In genomic region chr4:78629991-78630541, GRCh38 we compare ENCODE assay signal across 1 cellular context.
TF ChIP-seq lines count a peak whose summit lies in the region.

No MANE protein-coding gene starts in this region.

TF ChIP-seq in K562, 482 proteins besides CTCF, POLR2A, EP300 and RAD21 (continued from another document and continues in another):
- TF ChIP-seq RREB1 (CRISPR knock-in tag; IDR thresholded peaks at IDR 0.05) (0 out of 2 replicates have a peak, but pooled peaks have one; percentile 16), ZNF384 (IDR thresholded peaks at IDR 0.05; ENCODE audit: low read depth, low read length) (no peak), POLR2AphosphoS5 (IDR thresholded peaks at IDR 0.05; ENCODE audit: control insufficient read depth, insufficient read depth, low read depth, low read length) (peak; percentile 39; the same call in 1 of the 2 replicates), ZKSCAN8 (CRISPR knock-in tag; IDR thresholded peaks at IDR 0.05) (no peak), ZNF76 (CRISPR knock-in tag; IDR thresholded peaks at IDR 0.05; ENCODE audit: borderline replicate concordance) (no peak), CREM (IDR thresholded peaks at IDR 0.05; ENCODE audit: low read depth) (0 out of 2 replicates have a peak, but pooled peaks have one; percentile 5), CBX2 (IDR thresholded peaks at IDR 0.05; ENCODE audit: insufficient read depth, low read length, poor library complexity, severe bottlenecking) (no peak), ELF4 (CRISPR knock-in tag; IDR thresholded peaks at IDR 0.05) (no peak), ZC3H4 (CRISPR knock-in tag; IDR thresholded peaks at IDR 0.05; ENCODE audit: borderline replicate concordance) (no peak), ATF6 (CRISPR knock-in tag; IDR thresholded peaks at IDR 0.05) (0 out of 2 replicates have a peak, but pooled peaks have one; percentile 47), FOXO4 (CRISPR knock-in tag; IDR thresholded peaks at IDR 0.05) (no peak), NR4A1 (CRISPR knock-in tag; IDR thresholded peaks at IDR 0.05) (0 out of 2 replicates have a peak, but pooled peaks have one; percentile 10), NR4A1 (tag; IDR thresholded peaks at IDR 0.05) (no peak), DMBX1 (CRISPR knock-in tag; IDR thresholded peaks at IDR 0.05; ENCODE audit: borderline replicate concordance) (peak; percentile 76; the same call in 1 of the 2 replicates), ZNF57 (CRISPR knock-in tag; IDR thresholded peaks at IDR 0.05) (no peak), DLX4 (CRISPR knock-in tag; IDR thresholded peaks at IDR 0.05) (no peak), ZNF655 (CRISPR knock-in tag; IDR thresholded peaks at IDR 0.05) (no peak), GTF3C2 (IDR thresholded peaks at IDR 0.05; ENCODE audit: borderline replicate concordance, extremely low read depth, insufficient read length) (no peak), E2F4 (CRISPR knock-in tag; IDR thresholded peaks at IDR 0.05; ENCODE audit: low read depth) (no peak), ESRRA (IDR thresholded peaks at IDR 0.05; ENCODE audit: borderline replicate concordance, low read depth) (no peak), TFE3 (CRISPR knock-in tag; IDR thresholded peaks at IDR 0.05) (peak; percentile 93), MAFG (tag; conservative IDR thresholded peaks at IDR 0.05) (no peak), POU5F1 (IDR thresholded peaks at IDR 0.05; ENCODE audit: borderline replicate concordance, low read depth, low read length, partially characterized antibody) (no peak), ZNF311 (CRISPR knock-in tag; IDR thresholded peaks at IDR 0.05) (0 out of 2 replicates have a peak, but pooled peaks have one; percentile 18), SMAD1 (IDR thresholded peaks at IDR 0.05; ENCODE audit: low read depth, low read length, partially characterized antibody) (no peak), ZNF764 (CRISPR knock-in tag; IDR thresholded peaks at IDR 0.05; ENCODE audit: low read depth) (no peak), ZC3H11A (IDR thresholded peaks at IDR 0.05; ENCODE audit: low read depth, low read length) (no peak), THAP7 (CRISPR knock-in tag; IDR thresholded peaks at IDR 0.05) (no peak), RBBP5 (IDR thresholded peaks at IDR 0.05; ENCODE audit: borderline replicate concordance, insufficient read depth, low read length, poor library complexity, severe bottlenecking) (no peak), DDX20 (tag; IDR thresholded peaks at IDR 0.05; ENCODE audit: low read depth) (no peak), CBFA2T3 (IDR thresholded peaks at IDR 0.05) (peak; percentile 82), BHLHE40 (IDR thresholded peaks at IDR 0.05; ENCODE audit: low read length) (no peak; the same call in 1 of the 2 replicates), CBFA2T2 (conservative IDR thresholded peaks at IDR 0.05) (peak; percentile 73), AFF4 (CRISPR knock-in tag; IDR thresholded peaks at IDR 0.05) (no peak), TSC22D4 (tag; IDR thresholded peaks at IDR 0.05) (no peak), ARID1B (IDR thresholded peaks at IDR 0.05) (peak; percentile 81), ZNF707 (CRISPR knock-in tag; conservative IDR thresholded peaks at IDR 0.05) (no peak)
